Comparison of ENCODE assay signal across 1 cellular context in genomic region chr3:42613462-42613861, GRCh38.
TF ChIP-seq lines count a peak whose summit lies in the region.

No MANE protein-coding gene starts in this region.

TF ChIP-seq in H1, 55 proteins besides CTCF, POLR2A, EP300 and RAD21:
- TF ChIP-seq MAFK (IDR thresholded peaks at IDR 0.05; ENCODE audit: low read depth, low read length) (peak; percentile 49; the same call in 1 of the 2 replicates), BACH1 (IDR thresholded peaks at IDR 0.05; ENCODE audit: low read length) (peak; percentile 40; the same call in 1 of the 2 replicates), PHF8 (conservative IDR thresholded peaks at IDR 0.05; ENCODE audit: low read depth, low read length) (no peak), USF2 (IDR thresholded peaks at IDR 0.05; ENCODE audit: low read length) (no peak), MAX (IDR thresholded peaks at IDR 0.05) (no peak)
TF ChIP-seq in H1: peak in this region for 2.
